In the genomic region with DNA sequence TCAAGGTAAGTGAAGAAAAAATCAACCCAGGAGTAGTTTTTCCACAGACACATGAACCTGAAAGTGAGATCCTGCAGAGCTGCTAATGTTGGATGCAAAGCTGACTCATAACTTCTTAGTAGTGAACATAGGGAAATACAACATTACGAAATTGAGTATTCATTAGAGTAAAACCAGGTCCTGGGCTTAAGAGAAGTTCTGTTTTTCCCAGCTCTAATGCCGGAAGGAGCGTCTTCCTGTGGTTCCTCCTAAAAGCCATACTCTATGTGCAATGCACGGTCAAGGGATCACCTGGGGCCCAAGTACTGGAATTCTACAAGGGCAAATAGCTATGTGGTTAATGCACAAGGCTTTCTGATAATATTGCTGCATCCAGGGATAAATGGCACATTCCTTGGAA, we compare ENCODE assay signal across 11 cellular contexts.
DNase-seq lines count a peak whose midpoint lies in the region; ATAC-seq and TF ChIP-seq lines count a peak whose summit lies in the region.
"Had no signal": no experiment of that assay in that cellular context is flagged by ENCODE, and none has a peak within 500 bp of the region (broad histone marks: within the 10 kb centered on the region; RNA-seq: fewer than 3 reads in every experiment).

No MANE protein-coding gene starts in this region.

- H3K27me3 Mint-ChIP-seq in activated naive CD4-positive, alpha-beta T cell treated with anti-CD3 and anti-CD28 coated beads, Interleukin-2, amount 10 ng/mL, durations not matched to agents 7 days and 5 days, result no peaks in the 10 kb centered on the region
- H3K27me3 Mint-ChIP-seq: activated CD4-positive, alpha-beta memory T cell treated with anti-CD3 and anti-CD28 coated beads for 36 hours had no signal

- no peak overlapping the region for H3K4me3 Mint-ChIP-seq in activated naive CD4-positive, alpha-beta T cell treated with anti-CD3 and anti-CD28 coated beads, Interleukin-2, amount 10 ng/mL, durations not matched to agents 7 days and 5 days
- H3K4me3 Mint-ChIP-seq: activated CD4-positive, alpha-beta memory T cell treated with anti-CD3 and anti-CD28 coated beads for 36 hours had no signal

- CTCF ChIA-PET in activated naive CD4-positive, alpha-beta T cell treated with anti-CD3 and anti-CD28 coated beads, Interleukin-2, amount 10 ng/mL, durations not matched to agents 7 days and 5 days (lab: Charles Lee), result interaction anchor here (1.7 kb wide), 1 partner anchor 618 kb away, joined by 8 read pairs; no protein-coding TSS in a partner anchor

- H3K27ac ChIP-seq in foreskin keratinocyte (peak overlapping the region; percentile 73), suprapubic skin (peak overlapping the region; percentile 61)

- DNase-seq in activated naive CD4-positive, alpha-beta T cell treated with anti-CD3 and anti-CD28 coated beads, Interleukin-2, amount 50 U/mL, for 72 hours (ENCODE audit: low spot score in 2 of 2), result no peak
- DNase-seq in activated naive CD4-positive, alpha-beta T cell treated with anti-CD3 and anti-CD28 coated beads, Interleukin-2, amount 10 ng/mL, durations not matched to agents 7 days and 5 days, result no peak
- peak; percentile 36 for DNase-seq in SKM-1 (lab: John Stamatoyannopoulos, UW; ENCODE audit: unreplicated experiment)
- peak; percentile 57 to 76 for DNase-seq in foreskin keratinocyte
- DNase-seq in suprapubic skin (ENCODE audit: low spot score in 2 of 2), result no peak
- DNase-seq in lower leg skin (ENCODE audit: low spot score in 2 of 2), result no peak
- no peak for DNase-seq in activated gamma-delta T cell (lab: John Stamatoyannopoulos, UW)
- no peak for DNase-seq in nucleus accumbens (lab: John Stamatoyannopoulos, UW)
- DNase-seq: activated CD4-positive, alpha-beta memory T cell treated with anti-CD3 and anti-CD28 coated beads for 36 hours; NCI-H2107; SHP77 had no signal

- H3K36me3 Mint-ChIP-seq in activated naive CD4-positive, alpha-beta T cell treated with anti-CD3 and anti-CD28 coated beads, Interleukin-2, amount 50 U/mL, for 72 hours, result peaks cover 5 to 13% of the 10 kb centered on the region in 2 donors
- peaks cover 28% of the 10 kb centered on the region for H3K36me3 Mint-ChIP-seq in activated naive CD4-positive, alpha-beta T cell treated with anti-CD3 and anti-CD28 coated beads, Interleukin-2, amount 10 ng/mL, durations not matched to agents 7 days and 5 days

- no peak for TF ChIP-seq POLR2A in suprapubic skin (IDR thresholded peaks at IDR 0.05)
- TF ChIP-seq POLR2A in lower leg skin (IDR thresholded peaks at IDR 0.05), result no peak

- H3K36me3 ChIP-seq in suprapubic skin, result no peaks in the 10 kb centered on the region

- 53% methylated on average over 4 of the region's 4 CpGs for WGBS in suprapubic skin
- WGBS in lower leg skin, 2 donors, result 40 to 50% methylated on average over 4 of the region's 4 CpGs

- TF ChIP-seq CTCF in foreskin keratinocyte (conservative IDR thresholded peaks at IDR 0.05) (no peak), suprapubic skin (IDR thresholded peaks at IDR 0.05) (no peak), lower leg skin (IDR thresholded peaks at IDR 0.05) (no peak)

- no peaks in the 10 kb centered on the region for H3K9me3 ChIP-seq in suprapubic skin

- H3K4me3 ChIP-seq in suprapubic skin, result no peak overlapping the region
- H3K4me3 ChIP-seq in lower leg skin (ENCODE audit: low read depth, poor library complexity, severe bottlenecking), result no peak overlapping the region

- H3K4me1 Mint-ChIP-seq in activated naive CD4-positive, alpha-beta T cell treated with anti-CD3 and anti-CD28 coated beads, Interleukin-2, amount 10 ng/mL, durations not matched to agents 7 days and 5 days, result peaks cover 26% of the 10 kb centered on the region

- ATAC-seq in activated naive CD4-positive, alpha-beta T cell treated with anti-CD3 and anti-CD28 coated beads, Interleukin-2, amount 50 U/mL, for 72 hours, result peak; percentile 34 to 68
- peak; percentile 66 for ATAC-seq in foreskin keratinocyte

- H3K27me3 ChIP-seq in foreskin keratinocyte (no peaks in the 10 kb centered on the region), suprapubic skin (no peaks in the 10 kb centered on the region)

- TF ChIP-seq EP300 in suprapubic skin (IDR thresholded peaks at IDR 0.05), result no peak

- no peak overlapping the region for H3K27ac Mint-ChIP-seq in activated naive CD4-positive, alpha-beta T cell treated with anti-CD3 and anti-CD28 coated beads, Interleukin-2, amount 50 U/mL, for 72 hours
- H3K27ac Mint-ChIP-seq in activated naive CD4-positive, alpha-beta T cell treated with anti-CD3 and anti-CD28 coated beads, Interleukin-2, amount 10 ng/mL, durations not matched to agents 7 days and 5 days, result no peak overlapping the region
- H3K27ac Mint-ChIP-seq: activated CD4-positive, alpha-beta memory T cell treated with anti-CD3 and anti-CD28 coated beads for 36 hours had no signal

- H3K9me3 Mint-ChIP-seq in activated naive CD4-positive, alpha-beta T cell treated with anti-CD3 and anti-CD28 coated beads, Interleukin-2, amount 50 U/mL, for 72 hours, result no peaks in the 10 kb centered on the region
- H3K9me3 Mint-ChIP-seq in activated naive CD4-positive, alpha-beta T cell treated with anti-CD3 and anti-CD28 coated beads, Interleukin-2, amount 10 ng/mL, durations not matched to agents 7 days and 5 days, result no peaks in the 10 kb centered on the region

- peaks cover 21% of the 10 kb centered on the region for H3K4me1 ChIP-seq in foreskin keratinocyte
- peaks cover 40% of the 10 kb centered on the region for H3K4me1 ChIP-seq in suprapubic skin

- intact Hi-C loops in lower leg skin (cut with DNase I; ENCODE audit: low total_unique reads), result no loop called here

Comparison
In these comparisons a context has a peak if more than half of its experiments do, and no peak if none do; other contexts are left out.
1. DNase-seq: peak in SKM-1 (single experiment) and foreskin keratinocyte (2 of 2); none in activated naive CD4-positive, alpha-beta T cell treated with anti-CD3 and anti-CD28 coated beads, Interleukin-2, amount 50 U/mL, for 72 hours (0 of 2), activated naive CD4-positive, alpha-beta T cell treated with anti-CD3 and anti-CD28 coated beads, Interleukin-2, amount 10 ng/mL, durations not matched to agents 7 days and 5 days (single experiment), suprapubic skin (0 of 2), lower leg skin (0 of 2), activated gamma-delta T cell (single experiment) and nucleus accumbens (0 of 56).